ENCODE assay signal across 34 cellular contexts in genomic region chr12:51362307-51362706, GRCh38. TPM values are rescaled to one million over a fixed set of nuclear protein-coding genes. Genes with fewer than 3 reads are reported as not detected.
A peak's percentile ranks its signal among the peaks of the same experiment; 100 is the strongest.
DNase-seq lines count a peak whose midpoint lies in the region; ATAC-seq, FAIRE-seq and TF ChIP-seq lines count a peak whose summit lies in the region.
"Had no signal": no experiment of that assay in that cellular context is flagged by ENCODE, and none has a peak within 500 bp of the region (broad histone marks: within the 10 kb centered on the region; RNA-seq: fewer than 3 reads in every experiment).

No MANE protein-coding gene starts in this region.

- no peak for TF ChIP-seq RAD21 in K562 (CRISPR knock-in tag; conservative IDR thresholded peaks at IDR 0.05 in 1 of 2, IDR thresholded peaks at IDR 0.05 in 1 of 2)

- no peak overlapping the region for H3K4me3 ChIP-seq in K562
- H3K4me3 ChIP-seq: GM23248, left lung, skin epidermis, testis had no signal

- no peak overlapping the region for H2AFZ ChIP-seq in K562 (ENCODE audit: low read depth, low read length)
- H2AFZ ChIP-seq: GM23248 had no signal

- CTCF ChIA-PET in K562 (lab: Yijun Ruan, JAX; ENCODE audit: low intra/inter-chr PET ratio) = no interaction called here
- CTCF ChIA-PET in activated CD4-positive, alpha-beta memory T cell treated with anti-CD3 and anti-CD28 coated beads, Interleukin-2, amount 10 ng/mL, durations not matched to agents 7 days and 5 days (lab: Charles Lee) = interaction anchor here (0.7 kb wide), 1 partner anchor 411 kb away, joined by 3 read pairs; no protein-coding TSS in a partner anchor

- peaks cover 22 to 26% of the 10 kb centered on the region in 2 experiments for H3K4me1 ChIP-seq in K562 (replicated peaks in 1 of 2; ENCODE audit: control insufficient read depth in 2 of 2, insufficient read depth in 2 of 2, low read length in 2 of 2)
- H3K4me1 ChIP-seq: left lung, testis had no signal

- H3K27ac Mint-ChIP-seq in activated T-helper 17 cell treated with anti-CD3 and anti-CD28 coated beads, Interleukin-2, amount 50 U/mL, for 72 hours = no peak overlapping the region
- no peak overlapping the region for H3K27ac Mint-ChIP-seq in activated CD4-positive, alpha-beta memory T cell treated with anti-CD3 and anti-CD28 coated beads, Interleukin-2, amount 10 ng/mL, durations not matched to agents 7 days and 5 days

- peak overlapping the region in 1 of 2 experiments; percentile 47; a peak in 1 of 4 replicates for H3K9ac ChIP-seq in K562 (ENCODE audit: insufficient read depth in 1 of 2, low read depth in 2 of 2, low read length in 2 of 2)
- H3K9ac ChIP-seq: GM23248, SK-N-SH had no signal

- DNase-seq in C1 segment of cervical spinal cord (lab: John Stamatoyannopoulos, UW) (peak in 12 of 14 donors; percentile 14 to 92 (median 66)), K562 (ENCODE audit: extremely low read depth in 1 of 4, low spot score in 3 of 4) (no peak), inferior parietal cortex (ENCODE audit: extremely low spot score) (peak; percentile 71), posterior cingulate gyrus (peak; percentile 71 to 98 (median 86)), CD1c-positive myeloid dendritic cell (ENCODE audit: extremely low spot score) (no peak)
- no peak for DNase-seq in activated CD4-positive, alpha-beta memory T cell treated with anti-CD3 and anti-CD28 coated beads, Interleukin-2, amount 10 ng/mL, durations not matched to agents 7 days and 5 days
- DNase-seq: activated naive CD4-positive, alpha-beta T cell treated with Interleukin-2 at 50 U/mL for 16 hours; activated T-cell treated with anti-CD3 and anti-CD28 coated beads, Interleukin-2, amount 50 U/mL, for 48 hours; CD4-positive, alpha-beta memory T cell; GM23248; left lung; mesenchymal stem cell; NCI-H1092; NCI-H1694 treated with DMSO at 0.1 percent for 48 hours; NCI-H510A; SK-N-SH; stimulated activated naive CD4-positive, alpha-beta T cell; T-helper 17 cell; testis had no signal

- no peaks in the 10 kb centered on the region for H3K4me1 Mint-ChIP-seq in activated T-helper 17 cell treated with anti-CD3 and anti-CD28 coated beads, Interleukin-2, amount 50 U/mL, for 72 hours
- H3K4me1 Mint-ChIP-seq in activated CD4-positive, alpha-beta memory T cell treated with anti-CD3 and anti-CD28 coated beads, Interleukin-2, amount 10 ng/mL, durations not matched to agents 7 days and 5 days = peaks cover 5% of the 10 kb centered on the region

- peak; percentile 18 for ATAC-seq in K562
- no peak for ATAC-seq in GM21515 (IDR thresholded peaks at IDR 0.05; ENCODE audit: unreplicated experiment)
- no peak for ATAC-seq in activated T-helper 17 cell treated with anti-CD3 and anti-CD28 coated beads, Interleukin-2, amount 50 U/mL, for 72 hours (replicated peaks)
- ATAC-seq: left lung, T-helper 17 cell had no signal

- no peaks in the 10 kb centered on the region for H3K9me3 ChIP-seq in K562 (replicated peaks; ENCODE audit: control insufficient read depth, insufficient read depth, low read depth, low read length)
- H3K9me3 ChIP-seq: left lung, SK-N-SH, testis had no signal

- no peaks in the 10 kb centered on the region for H3K9me3 Mint-ChIP-seq in activated T-helper 17 cell treated with anti-CD3 and anti-CD28 coated beads, Interleukin-2, amount 50 U/mL, for 72 hours
- no peaks in the 10 kb centered on the region for H3K9me3 Mint-ChIP-seq in activated CD4-positive, alpha-beta memory T cell treated with anti-CD3 and anti-CD28 coated beads, Interleukin-2, amount 10 ng/mL, durations not matched to agents 7 days and 5 days
- H3K9me3 Mint-ChIP-seq: brain; CD4-positive, alpha-beta memory T cell had no signal

- intact Hi-C loops in K562 (cut with micrococcal nuclease) (no loop called here), posterior cingulate gyrus (cut with DNase I) (no loop called here)

- H3K79me2 ChIP-seq in K562 (ENCODE audit: control insufficient read depth, insufficient read depth, low read length) = no peaks in the 10 kb centered on the region

- H3K36me3 ChIP-seq in K562 (ENCODE audit: control insufficient read depth, insufficient read depth, low read length) = no peaks in the 10 kb centered on the region
- H3K36me3 ChIP-seq: left lung had no signal

- H3K36me3 Mint-ChIP-seq in activated T-helper 17 cell treated with anti-CD3 and anti-CD28 coated beads, Interleukin-2, amount 50 U/mL, for 72 hours (ENCODE audit: low read depth) = peaks cover 7% of the 10 kb centered on the region
- H3K36me3 Mint-ChIP-seq in activated CD4-positive, alpha-beta memory T cell treated with anti-CD3 and anti-CD28 coated beads, Interleukin-2, amount 10 ng/mL, durations not matched to agents 7 days and 5 days (ENCODE audit: low read depth) = peaks cover 20% of the 10 kb centered on the region
- H3K36me3 Mint-ChIP-seq: brain had no signal

- no peak overlapping the region for H3K4me3 Mint-ChIP-seq in activated T-helper 17 cell treated with anti-CD3 and anti-CD28 coated beads, Interleukin-2, amount 50 U/mL, for 72 hours
- no peak overlapping the region for H3K4me3 Mint-ChIP-seq in activated CD4-positive, alpha-beta memory T cell treated with anti-CD3 and anti-CD28 coated beads, Interleukin-2, amount 10 ng/mL, durations not matched to agents 7 days and 5 days
- H3K4me3 Mint-ChIP-seq: brain; CD4-positive, alpha-beta memory T cell; T-helper 17 cell had no signal

- peak; percentile 19 for FAIRE-seq in K562 (lab: Jason Lieb, UNC)
- FAIRE-seq: A204.1, endothelial cell of umbilical vein, islet of Langerhans, TTC549 had no signal

- no peaks in the 10 kb centered on the region for H3K27me3 ChIP-seq in K562 (ENCODE audit: control insufficient read depth in 2 of 2, insufficient read depth in 2 of 2, low read length in 2 of 2)
- H3K27me3 ChIP-seq: left lung, testis had no signal

- BruUV-seq in K562 (replicated peaks; lab: Mats Ljungman, UMichigan) = no TSS peak

- no peak overlapping the region for H3K27ac ChIP-seq in K562 (ENCODE audit: extremely low read depth, low read depth, low read length)
- H3K27ac ChIP-seq: GM23248, left lung, skin epidermis, testis had no signal

- no peak overlapping the region for H3K4me2 ChIP-seq in K562 (ENCODE audit: insufficient read depth, low read length)
- H3K4me2 ChIP-seq: SK-N-SH had no signal

- in situ Hi-C loops in K562 (cut with MboI) = no loop called here

- WGBS in K562 (ENCODE audit: insufficient coverage, low coverage, missing lambda C conversion rate) = 47% methylated on average over 6 of the region's 6 CpGs

- TF ChIP-seq CTCF in K562 (IDR thresholded peaks at IDR 0.05 in 2 of 3, conservative IDR thresholded peaks at IDR 0.05 in 1 of 3; ENCODE audit: insufficient read depth in 2 of 3, low read depth in 1 of 3, low read length in 3 of 3) = no peak

- H3K9me1 ChIP-seq in K562 (ENCODE audit: control insufficient read depth, insufficient read depth, low read length) = no peaks in the 10 kb centered on the region

- no peaks in the 10 kb centered on the region for H3K27me3 Mint-ChIP-seq in activated T-helper 17 cell treated with anti-CD3 and anti-CD28 coated beads, Interleukin-2, amount 50 U/mL, for 72 hours
- H3K27me3 Mint-ChIP-seq in activated CD4-positive, alpha-beta memory T cell treated with anti-CD3 and anti-CD28 coated beads, Interleukin-2, amount 10 ng/mL, durations not matched to agents 7 days and 5 days = no peaks in the 10 kb centered on the region
- H3K27me3 Mint-ChIP-seq: CD4-positive, alpha-beta memory T cell; T-helper 17 cell had no signal

- TF ChIP-seq EP300 in K562 (IDR thresholded peaks at IDR 0.05; ENCODE audit: low read length) = no peak

- TF ChIP-seq POLR2A in K562 (conservative IDR thresholded peaks at IDR 0.05) = no peak

- POLR2A ChIA-PET in K562 (lab: Yijun Ruan, JAX) = no interaction called here
- POLR2A ChIA-PET in activated CD4-positive, alpha-beta memory T cell treated with anti-CD3 and anti-CD28 coated beads, Interleukin-2, amount 10 ng/mL, durations not matched to agents 7 days and 5 days (lab: Charles Lee) = no interaction called here

- H4K20me1 ChIP-seq in K562 (replicated peaks; ENCODE audit: control insufficient read depth, insufficient read depth, low read length) = no peaks in the 10 kb centered on the region

RNA-seq across cellular contexts. Expression of gene CELA1, which starts 15.8 kb away (rescaled TPM):
- not detected in 2 replicates for total RNA-seq in K562 (2011; cell fraction: chromatin; rRNA removed; ENCODE audit: low replicate concordance)
- not detected in 2 replicates for total RNA-seq in K562 (2011; cell fraction: nucleolus; rRNA removed)
- total RNA-seq in K562 (2011; cell fraction: nucleoplasm; rRNA removed) = not detected in 2 replicates
- total RNA-seq in K562 (2014; rRNA removed) (not detected in 2 replicates), K562 (2014; rRNA removed; fragmentation: Illumina TruSeq; extraction: Trizol) (not detected in 2 replicates), K562 (2015; rRNA removed; fragmentation: Illumina TruSeq; extraction: Trizol) (not detected in 2 replicates), K562 (2021) (0.22 TPM in 1 of 2 replicates, not detected in the other)
- polyA plus RNA-seq in K562 (2011; rRNA removed) (not detected in 2 replicates), K562 (2014; fragmentation: Illumina TruSeq; extraction: Trizol) (not detected in 2 replicates), K562 (2014; fragmentation: Nextera tagmentation; extraction: Ambion mirVana) (under 1 TPM; 0.06 to 0.27 TPM), K562 (2014; rRNA removed) (not detected in 2 replicates)
- polyA plus RNA-seq in K562 (2011; cell fraction: cytosol; rRNA removed) = not detected in 2 replicates
- not detected in 2 replicates for polyA plus RNA-seq in K562 (2011; cell fraction: nucleus; rRNA removed)
- 0.10 and 0.25 TPM in 2 replicates for polyA plus RNA-seq in K562 (2012)
- not detected in 2 replicates for polyA minus RNA-seq in K562 (2011; rRNA and poly(A)+ RNA removed)
- polyA minus RNA-seq in K562 (2011; cell fraction: cytosol; rRNA and poly(A)+ RNA removed) = not detected in 2 replicates
- polyA minus RNA-seq in K562 (2011; cell fraction: nucleus; rRNA and poly(A)+ RNA removed) = not detected in 2 replicates
- total RNA-seq in activated T-helper 17 cell treated with anti-CD3 and anti-CD28 coated beads, Interleukin-2, amount 50 U/mL, for 72 hours = not detected
- total RNA-seq in activated CD4-positive, alpha-beta memory T cell treated with anti-CD3 and anti-CD28 coated beads, Interleukin-2, amount 10 ng/mL, durations not matched to agents 7 days and 5 days = not detected
- total RNA-seq: cerebellum, Daoy, endothelial cell of umbilical vein, GM23248, left lung, myocyte, OCI-LY7, omental fat pad, renal cortical epithelial cell, urinary bladder had no signal
- polyA plus RNA-seq: endothelial cell of umbilical vein, GM23248, urinary bladder had no signal

RNA-seq across cellular contexts. Expression of gene GALNT6, which starts 28.9 kb away (rescaled TPM):
- 20.4 and 37.7 TPM in 2 replicates for total RNA-seq in K562 (2011; cell fraction: chromatin; rRNA removed; ENCODE audit: low replicate concordance)
- 22.1 and 26.2 TPM in 2 replicates for total RNA-seq in K562 (2011; cell fraction: nucleolus; rRNA removed)
- total RNA-seq in K562 (2011; cell fraction: nucleoplasm; rRNA removed) = 15.3 and 17.9 TPM in 2 replicates
- total RNA-seq in K562 (2014; rRNA removed) (7.4 and 12.3 TPM in 2 replicates), K562 (2014; rRNA removed; fragmentation: Illumina TruSeq; extraction: Trizol) (4.5 and 5.1 TPM in 2 replicates), K562 (2015; rRNA removed; fragmentation: Illumina TruSeq; extraction: Trizol) (1.8 and 2.7 TPM in 2 replicates), K562 (2021) (7.7 and 8.8 TPM in 2 replicates)
- polyA plus RNA-seq in K562 (2011; rRNA removed) (7.2 and 8.1 TPM in 2 replicates), K562 (2014; fragmentation: Illumina TruSeq; extraction: Trizol) (6.7 and 8.6 TPM in 2 replicates), K562 (2014; fragmentation: Nextera tagmentation; extraction: Ambion mirVana) (1 to 10 TPM; 1.5 to 2.4 TPM), K562 (2014; rRNA removed) (2.8 and 7.0 TPM in 2 replicates)
- polyA plus RNA-seq in K562 (2011; cell fraction: cytosol; rRNA removed) = 6.9 and 10.1 TPM in 2 replicates
- 6.3 and 9.5 TPM in 2 replicates for polyA plus RNA-seq in K562 (2011; cell fraction: nucleus; rRNA removed)
- polyA plus RNA-seq in K562 (2012) = 4.5 and 6.8 TPM in 2 replicates
- polyA minus RNA-seq in K562 (2011; rRNA and poly(A)+ RNA removed) = 9.1 and 9.4 TPM in 2 replicates
- 1.8 and 4.4 TPM in 2 replicates for polyA minus RNA-seq in K562 (2011; cell fraction: cytosol; rRNA and poly(A)+ RNA removed)
- 9.3 and 12.7 TPM in 2 replicates for polyA minus RNA-seq in K562 (2011; cell fraction: nucleus; rRNA and poly(A)+ RNA removed)
- total RNA-seq in activated T-helper 17 cell treated with anti-CD3 and anti-CD28 coated beads, Interleukin-2, amount 50 U/mL, for 72 hours = 1 to 10 TPM; 6.2 to 7.2 TPM
- total RNA-seq in activated CD4-positive, alpha-beta memory T cell treated with anti-CD3 and anti-CD28 coated beads, Interleukin-2, amount 10 ng/mL, durations not matched to agents 7 days and 5 days = 10 to 100 TPM; 17.8 to 18.6 TPM

RNA-seq across cellular contexts. Expression of gene BIN2, which starts 38.3 kb away (rescaled TPM):
- 0.19 and 0.76 TPM in 2 replicates for total RNA-seq in K562 (2011; cell fraction: chromatin; rRNA removed; ENCODE audit: low replicate concordance)
- total RNA-seq in K562 (2011; cell fraction: nucleolus; rRNA removed) = not detected in 2 replicates
- not detected in 2 replicates for total RNA-seq in K562 (2011; cell fraction: nucleoplasm; rRNA removed)
- total RNA-seq in K562 (2014; rRNA removed) = 0.20 TPM in 1 of 2 replicates, not detected in the other
- total RNA-seq in K562 (2014; rRNA removed; fragmentation: Illumina TruSeq; extraction: Trizol) = 0.18 and 0.38 TPM in 2 replicates
- total RNA-seq in K562 (2015; rRNA removed; fragmentation: Illumina TruSeq; extraction: Trizol) = 0.22 and 0.23 TPM in 2 replicates
- total RNA-seq in K562 (2021) = 0.29 and 0.45 TPM in 2 replicates
- polyA plus RNA-seq in K562 (2011; rRNA removed) = 0.20 and 0.28 TPM in 2 replicates
- polyA plus RNA-seq in K562 (2011; cell fraction: cytosol; rRNA removed) = 0.18 and 0.22 TPM in 2 replicates
- polyA plus RNA-seq in K562 (2011; cell fraction: nucleus; rRNA removed) = 0.10 TPM in 2 replicates
- 0.58 and 0.82 TPM in 2 replicates for polyA plus RNA-seq in K562 (2012)
- 0.33 and 0.39 TPM in 2 replicates for polyA plus RNA-seq in K562 (2014; fragmentation: Illumina TruSeq; extraction: Trizol)
- polyA plus RNA-seq in K562 (2014; fragmentation: Nextera tagmentation; extraction: Ambion mirVana) = under 1 TPM; 0.04 to 0.11 TPM
- 0.28 and 0.30 TPM in 2 replicates for polyA plus RNA-seq in K562 (2014; rRNA removed)
- 0.12 TPM in 1 of 2 replicates, not detected in the other for polyA minus RNA-seq in K562 (2011; rRNA and poly(A)+ RNA removed)
- polyA minus RNA-seq in K562 (2011; cell fraction: cytosol; rRNA and poly(A)+ RNA removed) = not detected in 2 replicates
- polyA minus RNA-seq in K562 (2011; cell fraction: nucleus; rRNA and poly(A)+ RNA removed) = not detected in 2 replicates
- total RNA-seq in activated T-helper 17 cell treated with anti-CD3 and anti-CD28 coated beads, Interleukin-2, amount 50 U/mL, for 72 hours = 10 to 100 TPM; 45.8 to 78.8 TPM
- 100 to 1,000 TPM; 206 to 214 TPM for total RNA-seq in activated CD4-positive, alpha-beta memory T cell treated with anti-CD3 and anti-CD28 coated beads, Interleukin-2, amount 10 ng/mL, durations not matched to agents 7 days and 5 days
- total RNA-seq: Daoy, endothelial cell of umbilical vein, GM23248, myocyte, renal cortical epithelial cell had no signal
- polyA plus RNA-seq: endothelial cell of umbilical vein, GM23248, SK-N-SH had no signal

Comparison
In these comparisons a context has a peak if more than half of its experiments do, and no peak if none do; other contexts are left out.
1. DNase-seq: peak in C1 segment of cervical spinal cord (12 of 14), inferior parietal cortex (single experiment) and posterior cingulate gyrus (10 of 10); none in K562 (0 of 4), CD1c-positive myeloid dendritic cell (single experiment) and activated CD4-positive, alpha-beta memory T cell treated with anti-CD3 and anti-CD28 coated beads, Interleukin-2, amount 10 ng/mL, durations not matched to agents 7 days and 5 days (single experiment).
2. RNA of gene BIN2, which starts 38.3 kb away (total RNA-seq): 206 to 214 TPM in activated CD4-positive, alpha-beta memory T cell treated with anti-CD3 and anti-CD28 coated beads, Interleukin-2, amount 10 ng/mL, durations not matched to agents 7 days and 5 days and 45.8 to 78.8 TPM in activated T-helper 17 cell treated with anti-CD3 and anti-CD28 coated beads, Interleukin-2, amount 50 U/mL, for 72 hours; 0.18 to 0.76 TPM in K562; every median in the first group is over 10 times any median in the second.